In genomic region chr22:43658823-43659222, GRCh38 we compare ENCODE assay signal across 15 cellular contexts.
"Had no signal": no experiment of that assay in that cellular context is flagged by ENCODE, and none has a peak within 500 bp of the region (broad histone marks: within the 10 kb centered on the region; RNA-seq: fewer than 3 reads in every experiment).

No MANE protein-coding gene starts in this region.

- H3K27ac ChIP-seq: body of pancreas, sigmoid colon had no signal

- H3K9me3 ChIP-seq: body of pancreas, mucosa of descending colon, sigmoid colon had no signal

- H3K4me3 ChIP-seq: body of pancreas, mucosa of descending colon, sigmoid colon had no signal

- ATAC-seq: activated CD4-positive, alpha-beta T cell treated with anti-CD3 and anti-CD28 coated beads for 36 hours; body of pancreas; effector memory CD8-positive, alpha-beta T cell; left cardiac atrium; mucosa of descending colon; naive thymus-derived CD8-positive, alpha-beta T cell had no signal

- DNase-seq: activated CD4-positive, alpha-beta memory T cell treated with anti-CD3 and anti-CD28 coated beads, Interleukin-2, amount 10 ng/mL, durations not matched to agents 7 days and 5 days; activated CD4-positive, alpha-beta T cell treated with anti-CD3 and anti-CD28 coated beads for 36 hours; body of pancreas; central memory CD4-positive, alpha-beta T cell; effector memory CD8-positive, alpha-beta T cell; immature natural killer cell; left cardiac atrium; mucosa of descending colon; naive thymus-derived CD8-positive, alpha-beta T cell; sigmoid colon; stimulated activated CD4-positive, alpha-beta T cell treated with anti-CD3 and anti-CD28 coated beads, Interleukin-2, amount 100 ng/mL, for 24 hours; stimulated activated naive CD4-positive, alpha-beta T cell; substantia nigra; T-helper 9 cell; trophoblast cell had no signal

- H3K4me1 Mint-ChIP-seq: activated CD4-positive, alpha-beta memory T cell treated with anti-CD3 and anti-CD28 coated beads, Interleukin-2, amount 10 ng/mL, durations not matched to agents 7 days and 5 days; activated CD4-positive, alpha-beta T cell treated with anti-CD3 and anti-CD28 coated beads for 36 hours; immature natural killer cell; naive thymus-derived CD8-positive, alpha-beta T cell had no signal

- H3K9me3 Mint-ChIP-seq: activated CD4-positive, alpha-beta memory T cell treated with anti-CD3 and anti-CD28 coated beads, Interleukin-2, amount 10 ng/mL, durations not matched to agents 7 days and 5 days; effector memory CD8-positive, alpha-beta T cell; immature natural killer cell; naive thymus-derived CD8-positive, alpha-beta T cell had no signal

- H3K4me3 Mint-ChIP-seq: activated CD4-positive, alpha-beta memory T cell treated with anti-CD3 and anti-CD28 coated beads, Interleukin-2, amount 10 ng/mL, durations not matched to agents 7 days and 5 days; activated CD4-positive, alpha-beta T cell treated with anti-CD3 and anti-CD28 coated beads for 36 hours; effector memory CD8-positive, alpha-beta T cell; immature natural killer cell; naive thymus-derived CD8-positive, alpha-beta T cell had no signal

- H3K27me3 ChIP-seq: body of pancreas, sigmoid colon had no signal

- H3K36me3 ChIP-seq: sigmoid colon had no signal

- H3K27ac Mint-ChIP-seq: activated CD4-positive, alpha-beta memory T cell treated with anti-CD3 and anti-CD28 coated beads, Interleukin-2, amount 10 ng/mL, durations not matched to agents 7 days and 5 days; activated CD4-positive, alpha-beta T cell treated with anti-CD3 and anti-CD28 coated beads for 36 hours; effector memory CD8-positive, alpha-beta T cell; immature natural killer cell; naive thymus-derived CD8-positive, alpha-beta T cell had no signal

- H3K4me1 ChIP-seq: body of pancreas, sigmoid colon had no signal

- H3K36me3 Mint-ChIP-seq: immature natural killer cell; naive thymus-derived CD8-positive, alpha-beta T cell had no signal
